Comparison of ENCODE assay signal across 22 cellular contexts in the genomic region with DNA sequence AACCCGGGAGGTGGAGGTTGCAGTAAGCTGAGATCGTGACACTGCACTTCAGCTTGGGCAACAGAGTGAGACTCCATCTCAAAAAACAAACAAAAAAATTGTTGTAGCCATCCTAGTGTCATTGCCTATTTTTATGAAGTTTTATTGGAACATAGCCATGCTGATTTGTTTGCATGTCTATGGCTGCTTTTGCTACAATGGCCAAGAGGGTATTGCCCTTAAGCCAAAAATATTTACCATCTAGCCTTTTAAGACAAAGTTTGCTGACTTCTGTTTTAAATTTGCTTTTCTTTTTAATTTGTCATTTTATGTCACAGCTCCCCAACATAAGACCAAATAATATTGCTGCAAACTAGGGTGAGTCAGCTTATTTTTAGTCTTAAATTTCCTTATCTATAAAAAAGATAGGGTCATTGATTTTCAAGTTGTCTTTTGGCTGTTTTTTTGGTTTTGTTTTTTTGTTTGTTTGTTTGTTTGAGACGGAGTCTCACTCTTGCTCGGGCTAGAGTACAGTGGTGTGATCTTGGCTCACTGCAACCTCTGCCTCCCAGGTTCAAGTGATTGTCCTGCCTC.
DNase-seq lines count a peak whose midpoint lies in the region; ATAC-seq, FAIRE-seq and TF ChIP-seq lines count a peak whose summit lies in the region.
"Had no signal": no experiment of that assay in that cellular context is flagged by ENCODE, and none has a peak within 500 bp of the region (broad histone marks: within the 10 kb centered on the region; RNA-seq: fewer than 3 reads in every experiment).

No MANE protein-coding gene starts in this region.

- H3K9me3 ChIP-seq in A549 (no peaks in the 10 kb centered on the region), WERI-Rb-1 (ENCODE audit: severe bottlenecking) (peaks cover 10% of the 10 kb centered on the region)

- no peak overlapping the region for H3K4me2 ChIP-seq in A549
- no peak overlapping the region for H3K4me2 ChIP-seq in GM23338
- H3K4me2 ChIP-seq: BLaER1 treated with 17β-estradiol and CSF1 and Interleukin-3, amounts not matched to agents 10 nM and 100 nM had no signal

- CTCF ChIA-PET in A549 (lab: Yijun Ruan, JAX): interaction anchor here (1.6 kb wide), 1 partner anchor 12 kb away, joined by 4 read pairs; no protein-coding TSS in a partner anchor
- CTCF ChIA-PET in activated CD8-positive, alpha-beta T cell treated with anti-CD3 and anti-CD28 coated beads for 36 hours (lab: Charles Lee): interaction anchor here (1.4 to 1.6 kb wide), 2 partner anchors 8 to 16 kb away, joined by 3 to 5 read pairs; no protein-coding TSS in a partner anchor

- H3K36me3 Mint-ChIP-seq in GM23338 (ENCODE audit: low read depth): 0 out of 3 replicates have a peak, but pooled peaks cover 5% of the 10 kb centered on the region
- peaks cover 7% of the 10 kb centered on the region for H3K36me3 Mint-ChIP-seq in activated CD8-positive, alpha-beta T cell treated with anti-CD3 and anti-CD28 coated beads for 36 hours (ENCODE audit: low read depth)
- H3K36me3 Mint-ChIP-seq: CD8-positive, alpha-beta T cell had no signal

- POLR2A ChIA-PET in A549 (lab: Yijun Ruan, JAX): no interaction called here
- POLR2A ChIA-PET in activated CD8-positive, alpha-beta T cell treated with anti-CD3 and anti-CD28 coated beads for 36 hours (lab: Charles Lee): no interaction called here

- H2AFZ ChIP-seq in GM23338: 0 out of 2 replicates have a peak overlapping the region, but pooled peaks have one; percentile 23

- WGBS in A549 (ENCODE audit: missing lambda C conversion rate): 78% methylated on average over 4 of the region's 4 CpGs

- ATAC-seq in A549: no peak
- ATAC-seq in GM23338: no peak
- ATAC-seq in GM18870 (IDR thresholded peaks at IDR 0.05; ENCODE audit: unreplicated experiment): no peak
- ATAC-seq in HG03097 (IDR thresholded peaks at IDR 0.05; ENCODE audit: low FRiP score, unreplicated experiment): no peak
- ATAC-seq in activated CD8-positive, alpha-beta T cell treated with anti-CD3 and anti-CD28 coated beads for 36 hours: no peak
- ATAC-seq: CD8-positive, alpha-beta T cell had no signal

- no peak for TF ChIP-seq EP300 in A549 (IDR thresholded peaks at IDR 0.05)

- H3K4me1 ChIP-seq in A549 (0 out of 3 replicates have a peak, but pooled peaks cover 3% of the 10 kb centered on the region), GM23338 (ENCODE audit: insufficient read depth) (peaks cover 6% of the 10 kb centered on the region; the same call in 1 of the 2 replicates)
- H3K4me1 ChIP-seq: Caco-2 had no signal

- TF ChIP-seq CTCF in A549 (IDR thresholded peaks at IDR 0.05): no peak
- TF ChIP-seq CTCF in GM23338 (conservative IDR thresholded peaks at IDR 0.05; ENCODE audit: low read depth in 2 of 2): no peak
- TF ChIP-seq CTCF in WERI-Rb-1 (IDR thresholded peaks at IDR 0.05; ENCODE audit: low read depth, low read length): no peak
- no peak for TF ChIP-seq CTCF in activated CD8-positive, alpha-beta T cell treated with anti-CD3 and anti-CD28 coated beads for 36 hours (IDR thresholded peaks at IDR 0.05)

- no peaks in the 10 kb centered on the region for H3F3A ChIP-seq in GM23338 (replicated peaks; ENCODE audit: low read depth)

- peaks cover 4% of the 10 kb centered on the region for H3K27me3 Mint-ChIP-seq in GM23338 (ENCODE audit: insufficient read depth, low read depth, poor library complexity)
- no peaks in the 10 kb centered on the region for H3K27me3 Mint-ChIP-seq in activated CD8-positive, alpha-beta T cell treated with anti-CD3 and anti-CD28 coated beads for 36 hours
- H3K27me3 Mint-ChIP-seq: B cell; CD4-positive, alpha-beta T cell had no signal

- H3K36me3 ChIP-seq in GM23338 (ENCODE audit: insufficient read depth) (no peaks in the 10 kb centered on the region; the same call in 1 of the 2 replicates), WERI-Rb-1 (no peaks in the 10 kb centered on the region)
- H3K36me3 ChIP-seq: BLaER1 treated with 17β-estradiol and CSF1 and Interleukin-3, amounts not matched to agents 10 nM and 100 nM had no signal

- H3K27ac ChIP-seq in A549 (no peak overlapping the region), GM23338 (ENCODE audit: low read depth) (no peak overlapping the region), WERI-Rb-1 (peak overlapping the region; percentile 78)
- H3K27ac ChIP-seq: BLaER1 treated with 17β-estradiol and CSF1 and Interleukin-3, amounts not matched to agents 10 nM and 100 nM; C4-2B had no signal

- H3K4me3 Mint-ChIP-seq in GM23338: no peak overlapping the region
- no peak overlapping the region for H3K4me3 Mint-ChIP-seq in activated CD8-positive, alpha-beta T cell treated with anti-CD3 and anti-CD28 coated beads for 36 hours
- H3K4me3 Mint-ChIP-seq: B cell; CD4-positive, alpha-beta T cell; CD8-positive, alpha-beta T cell had no signal

- peaks cover 8% of the 10 kb centered on the region for H3K9me3 Mint-ChIP-seq in GM23338
- peaks cover 10% of the 10 kb centered on the region for H3K9me3 Mint-ChIP-seq in activated CD8-positive, alpha-beta T cell treated with anti-CD3 and anti-CD28 coated beads for 36 hours

- no peaks in the 10 kb centered on the region for H4K20me1 ChIP-seq in GM23338 (replicated peaks; ENCODE audit: insufficient read depth)
- H4K20me1 ChIP-seq: BLaER1 treated with 17β-estradiol and CSF1 and Interleukin-3, amounts not matched to agents 10 nM and 100 nM had no signal

- FAIRE-seq in A549 (lab: Jason Lieb, UNC): no peak
- FAIRE-seq: A204.1, D721Med, G401.6, GM12891, GM19239 had no signal

- no peaks in the 10 kb centered on the region for H3K79me2 ChIP-seq in GM23338 (replicated peaks; ENCODE audit: insufficient read depth)

- H3K27ac Mint-ChIP-seq in GM23338: no peak overlapping the region
- H3K27ac Mint-ChIP-seq in activated CD8-positive, alpha-beta T cell treated with anti-CD3 and anti-CD28 coated beads for 36 hours: no peak overlapping the region
- H3K27ac Mint-ChIP-seq: B cell; CD4-positive, alpha-beta T cell; CD8-positive, alpha-beta T cell had no signal

- DNase-seq in A549 (ENCODE audit: low read depth in 1 of 2, low spot score in 1 of 2) (no peak), GM23338 (ENCODE audit: low spot score) (no peak), WERI-Rb-1 (no peak)
- no peak for DNase-seq in activated CD8-positive, alpha-beta T cell treated with anti-CD3 and anti-CD28 coated beads for 36 hours
- DNase-seq: 8988T; AML-193; Caco-2; Calu3; CD4-positive, alpha-beta T cell; CD8-positive, alpha-beta T cell; DMS79 treated with DMSO at 0.1 percent for 48 hours; GF-D8 had no signal

- peaks cover 2% of the 10 kb centered on the region; the same call in 1 of the 2 replicates for H3K9me2 ChIP-seq in GM23338 (ENCODE audit: insufficient read depth)

- TF ChIP-seq POLR2A in A549 (IDR thresholded peaks at IDR 0.05; ENCODE audit: low read length): no peak

- H3K4me3 ChIP-seq in A549: no peak overlapping the region
- no peak overlapping the region for H3K4me3 ChIP-seq in GM23338
- H3K4me3 ChIP-seq in WERI-Rb-1 (ENCODE audit: low read depth, low read length): no peak overlapping the region
- H3K4me3 ChIP-seq: BLaER1 treated with 17β-estradiol and CSF1 and Interleukin-3, amounts not matched to agents 10 nM and 100 nM had no signal

- TF ChIP-seq RAD21 in A549 (conservative IDR thresholded peaks at IDR 0.05 in 1 of 2, IDR thresholded peaks at IDR 0.05 in 1 of 2): no peak

- intact Hi-C loops in activated CD8-positive, alpha-beta T cell treated with anti-CD3 and anti-CD28 coated beads for 36 hours (cut with micrococcal nuclease): no loop called here

- H3K4me1 Mint-ChIP-seq in GM23338: peaks cover 19% of the 10 kb centered on the region
- peaks cover 24% of the 10 kb centered on the region for H3K4me1 Mint-ChIP-seq in activated CD8-positive, alpha-beta T cell treated with anti-CD3 and anti-CD28 coated beads for 36 hours (ENCODE audit: low read depth)

- H3K27me3 ChIP-seq in GM23338 (ENCODE audit: insufficient read depth) (no peaks in the 10 kb centered on the region), WERI-Rb-1 (ENCODE audit: insufficient read depth, low read depth, severe bottlenecking) (no peaks in the 10 kb centered on the region)

TF ChIP-seq in A549, 52 proteins besides CTCF, POLR2A, EP300 and RAD21:
- TF ChIP-seq RFX5 (IDR thresholded peaks at IDR 0.05) (no peak), HEYL (CRISPR knock-in tag; IDR thresholded peaks at IDR 0.05) (no peak), MAFK (IDR thresholded peaks at IDR 0.05; ENCODE audit: partially characterized antibody) (peak; percentile 15), ZNF302 (CRISPR knock-in tag; IDR thresholded peaks at IDR 0.05) (no peak)
TF ChIP-seq in A549: peak in this region for 1.

TF ChIP-seq in GM23338, 12 proteins besides CTCF, POLR2A, EP300 and RAD21 (continues in another document):
- TF ChIP-seq NANOG (IDR thresholded peaks at IDR 0.05; ENCODE audit: borderline replicate concordance) (no peak), JUNB (IDR thresholded peaks at IDR 0.05; ENCODE audit: unreplicated experiment) (no peak), ZNF114 (CRISPR knock-in tag; IDR thresholded peaks at IDR 0.05) (no peak), CREB1 (CRISPR knock-in tag; IDR thresholded peaks at IDR 0.05; ENCODE audit: low read depth) (no peak), ZNF331 (CRISPR knock-in tag; IDR thresholded peaks at IDR 0.05; ENCODE audit: low read depth) (no peak), EZH2 (IDR thresholded peaks at IDR 0.05; ENCODE audit: low read depth, unreplicated experiment) (no peak), STAT1 (IDR thresholded peaks at IDR 0.05; ENCODE audit: unreplicated experiment) (no peak)
- TF ChIP-seq, protein P1, sequence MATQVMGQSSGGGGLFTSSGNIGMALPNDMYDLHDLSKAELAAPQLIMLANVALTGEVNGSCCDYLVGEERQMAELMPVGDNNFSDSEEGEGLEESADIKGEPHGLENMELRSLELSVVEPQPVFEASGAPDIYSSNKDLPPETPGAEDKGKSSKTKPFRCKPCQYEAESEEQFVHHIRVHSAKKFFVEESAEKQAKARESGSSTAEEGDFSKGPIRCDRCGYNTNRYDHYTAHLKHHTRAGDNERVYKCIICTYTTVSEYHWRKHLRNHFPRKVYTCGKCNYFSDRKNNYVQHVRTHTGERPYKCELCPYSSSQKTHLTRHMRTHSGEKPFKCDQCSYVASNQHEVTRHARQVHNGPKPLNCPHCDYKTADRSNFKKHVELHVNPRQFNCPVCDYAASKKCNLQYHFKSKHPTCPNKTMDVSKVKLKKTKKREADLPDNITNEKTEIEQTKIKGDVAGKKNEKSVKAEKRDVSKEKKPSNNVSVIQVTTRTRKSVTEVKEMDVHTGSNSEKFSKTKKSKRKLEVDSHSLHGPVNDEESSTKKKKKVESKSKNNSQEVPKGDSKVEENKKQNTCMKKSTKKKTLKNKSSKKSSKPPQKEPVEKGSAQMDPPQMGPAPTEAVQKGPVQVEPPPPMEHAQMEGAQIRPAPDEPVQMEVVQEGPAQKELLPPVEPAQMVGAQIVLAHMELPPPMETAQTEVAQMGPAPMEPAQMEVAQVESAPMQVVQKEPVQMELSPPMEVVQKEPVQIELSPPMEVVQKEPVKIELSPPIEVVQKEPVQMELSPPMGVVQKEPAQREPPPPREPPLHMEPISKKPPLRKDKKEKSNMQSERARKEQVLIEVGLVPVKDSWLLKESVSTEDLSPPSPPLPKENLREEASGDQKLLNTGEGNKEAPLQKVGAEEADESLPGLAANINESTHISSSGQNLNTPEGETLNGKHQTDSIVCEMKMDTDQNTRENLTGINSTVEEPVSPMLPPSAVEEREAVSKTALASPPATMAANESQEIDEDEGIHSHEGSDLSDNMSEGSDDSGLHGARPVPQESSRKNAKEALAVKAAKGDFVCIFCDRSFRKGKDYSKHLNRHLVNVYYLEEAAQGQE (IDR thresholded peaks at IDR 0.05; ENCODE audit: unreplicated experiment): no peak
